ENCODE assay signal across 23 cellular contexts in genomic region chr6:108866798-108867197, GRCh38.
"Had no signal": no experiment of that assay in that cellular context is flagged by ENCODE, and none has a peak within 500 bp of the region (broad histone marks: within the 10 kb centered on the region; RNA-seq: fewer than 3 reads in every experiment).

No MANE protein-coding gene starts in this region.

- H3K9me3 ChIP-seq: esophagus squamous epithelium, gastroesophageal sphincter, neutrophil, psoas muscle, spleen, stomach, thoracic aorta, transverse colon had no signal

- H3K4me1 ChIP-seq: psoas muscle, transverse colon had no signal

- H3K27ac Mint-ChIP-seq: nephron progenitor cell; stimulated activated naive B cell treated with anti-CD40 and anti-IgM and Interleukin-4, amounts not matched to agents 10 μg/mL and 1 μg/mL and 100 μg/mL, for 72 hours had no signal

- H3K27me3 ChIP-seq: esophagus squamous epithelium, gastroesophageal sphincter, neutrophil, spleen, stomach, transverse colon had no signal

- DNase-seq: effector memory CD4-positive, alpha-beta T cell; esophagus squamous epithelium; foreskin fibroblast; glutamatergic neuron; islet precursor cell; mammary epithelial cell; naive thymus-derived CD4-positive, alpha-beta T cell; nephron progenitor cell; psoas muscle; retina; spleen; stimulated activated CD4-positive, alpha-beta T cell treated with anti-CD3 and anti-CD28 coated beads, Interleukin-15, amount 100 ng/mL, for 24 hours; stimulated activated CD4-positive, alpha-beta T cell treated with anti-CD3 and anti-CD28 coated beads, Interleukin-1b, Interleukin-23, amount 100 ng/mL, for 48 hours; stimulated activated CD4-positive, alpha-beta T cell treated with anti-CD3 and anti-CD28 coated beads, Interleukin-4, amount 100 ng/mL, for 24 hours; stimulated activated naive B cell treated with anti-CD40 and anti-IgM and Interleukin-4, amounts not matched to agents 10 μg/mL and 1 μg/mL and 100 μg/mL, for 72 hours; stomach; substantia nigra; transverse colon had no signal

- H3K9me3 Mint-ChIP-seq: nephron progenitor cell; stimulated activated naive B cell treated with anti-CD40 and anti-IgM and Interleukin-4, amounts not matched to agents 10 μg/mL and 1 μg/mL and 100 μg/mL, for 72 hours had no signal

- H3K36me3 ChIP-seq: thoracic aorta, transverse colon had no signal

- ATAC-seq: gastroesophageal sphincter; left lobe of liver; naive thymus-derived CD4-positive, alpha-beta T cell; psoas muscle; sciatic nerve; stimulated activated naive B cell treated with anti-CD40 and anti-IgM and Interleukin-4, amounts not matched to agents 10 μg/mL and 1 μg/mL and 100 μg/mL, for 72 hours had no signal

- H3K27me3 Mint-ChIP-seq: stimulated activated naive B cell treated with anti-CD40 and anti-IgM and Interleukin-4, amounts not matched to agents 10 μg/mL and 1 μg/mL and 100 μg/mL, for 72 hours had no signal

- H3K4me3 Mint-ChIP-seq: nephron progenitor cell; stimulated activated naive B cell treated with anti-CD40 and anti-IgM and Interleukin-4, amounts not matched to agents 10 μg/mL and 1 μg/mL and 100 μg/mL, for 72 hours had no signal

- H3K27ac ChIP-seq: esophagus squamous epithelium, gastroesophageal sphincter, neutrophil, psoas muscle, spleen, stomach, thoracic aorta, transverse colon had no signal

- H3K4me3 ChIP-seq: esophagus squamous epithelium, gastroesophageal sphincter, psoas muscle, spleen, stomach, thoracic aorta, transverse colon had no signal
